9 cellular contexts compared by ENCODE assay signal in genomic region chr3:66418432-66419052, GRCh38.
DNase-seq lines count a peak whose midpoint lies in the region; ATAC-seq and TF ChIP-seq lines count a peak whose summit lies in the region.
"Had no signal": no experiment of that assay in that cellular context is flagged by ENCODE, and none has a peak within 500 bp of the region (broad histone marks: within the 10 kb centered on the region; RNA-seq: fewer than 3 reads in every experiment).

No MANE protein-coding gene starts in this region.

- H3K4me3 ChIP-seq in heart left ventricle: no peak overlapping the region
- H3K4me3 ChIP-seq in prostate gland: no peak overlapping the region

- DNase-seq in COLO668 (lab: John Stamatoyannopoulos, UW; ENCODE audit: unreplicated experiment) (peak; percentile 7), SHP77 (lab: John Stamatoyannopoulos, UW) (peak; percentile 37 to 53), heart left ventricle (peak in 1 of 5 donors; percentile 55), prostate gland (ENCODE audit: low spot score) (peak; percentile 91), dermis blood vessel endothelial cell (no peak), amniotic stem cell (lab: John Stamatoyannopoulos, UW) (no peak)
- DNase-seq: activated gamma-delta T cell treated with Interleukin-2 at 50 U/mL for 16 hours had no signal

- H3K27ac ChIP-seq in heart left ventricle (peak overlapping the region in 10 of 12 donors; percentile 3 to 88 (median 54)), prostate gland (peak overlapping the region; percentile 62 to 75)

- H3K4me1 ChIP-seq in heart left ventricle (peaks cover 0 to 79% (median 37%) of the 10 kb centered on the region in 12 donors), prostate gland (replicated peaks) (peaks cover 36% of the 10 kb centered on the region)

- no peaks in the 10 kb centered on the region for H3K27me3 ChIP-seq in heart left ventricle
- H3K27me3 ChIP-seq in prostate gland (replicated peaks; ENCODE audit: insufficient read depth): no peaks in the 10 kb centered on the region

- WGBS in heart left ventricle, 4 donors: 54 to 63% (median 57%) methylated on average over 12 to 13 of the region's 13 CpGs
- 19% methylated on average over 13 of the region's 13 CpGs for WGBS in prostate gland

- ATAC-seq in heart left ventricle (peak; percentile 45 to 71 (median 68)), GM21360 (IDR thresholded peaks at IDR 0.05; ENCODE audit: unreplicated experiment) (no peak), GM18867 (IDR thresholded peaks at IDR 0.05; ENCODE audit: unreplicated experiment) (no peak)

- H3K9me3 ChIP-seq in heart left ventricle: peaks cover 0 to 11% (median 0%) of the 10 kb centered on the region in 12 donors
- no peaks in the 10 kb centered on the region for H3K9me3 ChIP-seq in prostate gland

- TF ChIP-seq POLR2A in heart left ventricle (IDR thresholded peaks at IDR 0.05) (no peak), prostate gland (IDR thresholded peaks at IDR 0.05) (no peak)

- TF ChIP-seq CTCF in heart left ventricle (IDR thresholded peaks at IDR 0.05) (peak in 6 of 12 donors; percentile 10 to 49 (median 27)), prostate gland (IDR thresholded peaks at IDR 0.05) (peak in 3 of 4 experiments; percentile 23 to 64 (median 62))

- H3K36me3 ChIP-seq in heart left ventricle (peaks cover 0 to 31% (median 18%) of the 10 kb centered on the region in 9 donors), prostate gland (no peaks in the 10 kb centered on the region)

- intact Hi-C loops in heart left ventricle (cut with DNase I): loop anchor here in 3 of 10 donors (5.0 kb wide), 2 partner anchors 34 to 79 kb away; no protein-coding TSS in a partner anchor
- intact Hi-C loops in prostate gland (cut with DNase I): loop anchor here (2.0 to 5.0 kb wide), 2 partner anchors 34 to 82 kb away; partner anchors contain the start of gene LRIG1

Comparison
In these comparisons a context has a peak if more than half of its experiments do, and no peak if none do; other contexts are left out.
1. DNase-seq: peak in COLO668 (single experiment), SHP77 (2 of 2) and prostate gland (single experiment); none in dermis blood vessel endothelial cell (single experiment) and amniotic stem cell (single experiment).
2. ATAC-seq: peak in heart left ventricle (4 of 4); none in GM21360 (single experiment) and GM18867 (single experiment).